In the genomic region with DNA sequence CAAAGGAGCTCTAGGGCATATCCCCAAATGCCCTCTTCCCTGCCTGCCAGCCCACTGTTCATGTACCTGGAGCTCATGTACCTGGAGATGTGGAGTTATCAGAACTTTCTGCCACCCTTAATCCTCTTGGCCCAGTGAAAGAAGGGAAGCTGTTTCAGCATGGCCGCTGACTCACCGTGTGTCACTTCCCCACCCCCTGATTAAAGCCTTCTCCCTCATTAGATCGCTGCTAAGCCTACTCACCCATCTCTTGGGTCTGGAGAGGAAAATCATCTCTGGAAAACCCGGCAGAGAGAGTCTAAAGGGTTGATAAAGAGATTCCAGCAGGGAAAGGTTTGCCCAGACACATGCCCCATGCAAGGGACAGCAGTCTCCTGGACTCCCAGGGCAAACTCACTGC, we compare ENCODE assay signal across 8 cellular contexts. TPM values are rescaled to one million over a fixed set of nuclear protein-coding genes. Genes with fewer than 3 reads are reported as not detected.
A peak's percentile ranks its signal among the peaks of the same experiment; 100 is the strongest.
DNase-seq lines count a peak whose midpoint lies in the region; ATAC-seq lines count a peak whose summit lies in the region.

No MANE protein-coding gene starts in this region.

- peak; percentile 53 for DNase-seq in activated CD4-positive, alpha-beta memory T cell treated with anti-CD3 and anti-CD28 coated beads for 36 hours
- DNase-seq in activated CD4-positive, alpha-beta memory T cell treated with anti-CD3 and anti-CD28 coated beads, Interleukin-2, amount 10 ng/mL, durations not matched to agents 7 days and 5 days = no peak
- peak; percentile 11 for DNase-seq in OCI-M1 (lab: John Stamatoyannopoulos, UW)
- peak; percentile 22 for DNase-seq in stimulated activated CD4-positive, alpha-beta T cell treated with anti-CD3 and anti-CD28 coated beads, Interleukin-4, amount 100 ng/mL, for 1 hour
- DNase-seq in activated CD4-positive, CD25-positive, alpha-beta regulatory T cell treated with anti-CD3 and anti-CD28 coated beads, Interleukin-2, amount 50 U/mL, for 72 hours = no peak

- H3K36me3 ChIP-seq in esophagus (ENCODE audit: control insufficient read depth in 2 of 2, insufficient read depth in 2 of 2, low read length in 1 of 2) = no peaks in the 10 kb centered on the region

- H3K27me3 ChIP-seq in esophagus (ENCODE audit: control insufficient read depth in 1 of 2, insufficient read depth in 2 of 2, low read length in 2 of 2) = no peaks in the 10 kb centered on the region

- intact Hi-C loops in activated CD4-positive, alpha-beta memory T cell treated with anti-CD3 and anti-CD28 coated beads for 36 hours (cut with micrococcal nuclease) = loop anchor here (5.0 kb wide), 1 partner anchor 124 kb away; the partner anchor contains the start of genes ISCA2 and NPC2

- peaks cover 60% of the 10 kb centered on the region for H3K4me1 Mint-ChIP-seq in activated CD4-positive, alpha-beta memory T cell treated with anti-CD3 and anti-CD28 coated beads for 36 hours (ENCODE audit: low read depth)
- peaks cover 68% of the 10 kb centered on the region for H3K4me1 Mint-ChIP-seq in activated CD4-positive, alpha-beta memory T cell treated with anti-CD3 and anti-CD28 coated beads, Interleukin-2, amount 10 ng/mL, durations not matched to agents 7 days and 5 days

- H3K27ac Mint-ChIP-seq in activated CD4-positive, alpha-beta memory T cell treated with anti-CD3 and anti-CD28 coated beads for 36 hours = no peak overlapping the region
- H3K27ac Mint-ChIP-seq in activated CD4-positive, alpha-beta memory T cell treated with anti-CD3 and anti-CD28 coated beads, Interleukin-2, amount 10 ng/mL, durations not matched to agents 7 days and 5 days = no peak overlapping the region

- no peaks in the 10 kb centered on the region for H3K36me3 Mint-ChIP-seq in activated CD4-positive, alpha-beta memory T cell treated with anti-CD3 and anti-CD28 coated beads for 36 hours
- H3K36me3 Mint-ChIP-seq in activated CD4-positive, alpha-beta memory T cell treated with anti-CD3 and anti-CD28 coated beads, Interleukin-2, amount 10 ng/mL, durations not matched to agents 7 days and 5 days (ENCODE audit: low read depth) = peaks cover 2% of the 10 kb centered on the region

- H3K4me3 Mint-ChIP-seq in activated CD4-positive, alpha-beta memory T cell treated with anti-CD3 and anti-CD28 coated beads for 36 hours = no peak overlapping the region
- no peak overlapping the region for H3K4me3 Mint-ChIP-seq in activated CD4-positive, alpha-beta memory T cell treated with anti-CD3 and anti-CD28 coated beads, Interleukin-2, amount 10 ng/mL, durations not matched to agents 7 days and 5 days

- ATAC-seq in HG03280 (IDR thresholded peaks at IDR 0.05; ENCODE audit: unreplicated experiment) (no peak), HG02763 (IDR thresholded peaks at IDR 0.05; ENCODE audit: unreplicated experiment) (no peak)

- WGBS in esophagus, 2 donors = 35 to 48% methylated on average over 4 of the region's 4 CpGs

- no peaks in the 10 kb centered on the region for H3K9me3 ChIP-seq in esophagus (ENCODE audit: control insufficient read depth in 2 of 2, insufficient read depth in 1 of 2, low read depth in 1 of 2, low read length in 1 of 2)

- POLR2A ChIA-PET in activated CD4-positive, alpha-beta memory T cell treated with anti-CD3 and anti-CD28 coated beads for 36 hours (lab: Charles Lee) = no interaction called here
- POLR2A ChIA-PET in activated CD4-positive, alpha-beta memory T cell treated with anti-CD3 and anti-CD28 coated beads, Interleukin-2, amount 10 ng/mL, durations not matched to agents 7 days and 5 days (lab: Charles Lee) = no interaction called here

- H3K9me3 Mint-ChIP-seq in activated CD4-positive, alpha-beta memory T cell treated with anti-CD3 and anti-CD28 coated beads for 36 hours = no peaks in the 10 kb centered on the region
- no peaks in the 10 kb centered on the region for H3K9me3 Mint-ChIP-seq in activated CD4-positive, alpha-beta memory T cell treated with anti-CD3 and anti-CD28 coated beads, Interleukin-2, amount 10 ng/mL, durations not matched to agents 7 days and 5 days

- H3K27ac ChIP-seq in esophagus (ENCODE audit: low read depth in 2 of 2, low read length in 1 of 2) = peak overlapping the region; percentile 49 to 83

- CTCF ChIA-PET in activated CD4-positive, alpha-beta memory T cell treated with anti-CD3 and anti-CD28 coated beads for 36 hours (lab: Charles Lee) = interaction anchor here (0.8 to 3.2 kb wide), 2 partner anchors 7 to 147 kb away, joined by 3 to 44 read pairs; partner anchors contain the start of gene YLPM1
- CTCF ChIA-PET in activated CD4-positive, alpha-beta memory T cell treated with anti-CD3 and anti-CD28 coated beads, Interleukin-2, amount 10 ng/mL, durations not matched to agents 7 days and 5 days (lab: Charles Lee) = interaction anchor here (1.5 to 4.8 kb wide), 3 partner anchors 7 to 188 kb away, joined by 3 to 32 read pairs (median 29); no protein-coding TSS in a partner anchor

- H3K4me3 ChIP-seq in esophagus (ENCODE audit: low read depth in 1 of 2, low read length in 2 of 2) = no peak overlapping the region

- H3K4me1 ChIP-seq in esophagus (ENCODE audit: control insufficient read depth in 2 of 2, insufficient read depth in 2 of 2, low read length in 1 of 2) = peaks cover 7 to 36% of the 10 kb centered on the region in 2 donors

- peaks cover 1% of the 10 kb centered on the region for H3K27me3 Mint-ChIP-seq in activated CD4-positive, alpha-beta memory T cell treated with anti-CD3 and anti-CD28 coated beads for 36 hours
- H3K27me3 Mint-ChIP-seq in activated CD4-positive, alpha-beta memory T cell treated with anti-CD3 and anti-CD28 coated beads, Interleukin-2, amount 10 ng/mL, durations not matched to agents 7 days and 5 days = peaks cover 57% of the 10 kb centered on the region

RNA-seq across cellular contexts. Expression of gene LTBP2, which starts 4.5 kb away (rescaled TPM):
- under 1 TPM; 0.10 to 0.31 TPM for total RNA-seq in activated CD4-positive, alpha-beta memory T cell treated with anti-CD3 and anti-CD28 coated beads for 36 hours
- under 1 TPM; 0.28 to 0.40 TPM for total RNA-seq in activated CD4-positive, alpha-beta memory T cell treated with anti-CD3 and anti-CD28 coated beads, Interleukin-2, amount 10 ng/mL, durations not matched to agents 7 days and 5 days
- 1 to 10 TPM; 4.7 to 5.5 TPM for polyA plus RNA-seq in esophagus

Comparison
In these comparisons a context has a peak if more than half of its experiments do, and no peak if none do; other contexts are left out.
1. DNase-seq: peak in activated CD4-positive, alpha-beta memory T cell treated with anti-CD3 and anti-CD28 coated beads for 36 hours (single experiment), OCI-M1 (single experiment) and stimulated activated CD4-positive, alpha-beta T cell treated with anti-CD3 and anti-CD28 coated beads, Interleukin-4, amount 100 ng/mL, for 1 hour (single experiment); none in activated CD4-positive, alpha-beta memory T cell treated with anti-CD3 and anti-CD28 coated beads, Interleukin-2, amount 10 ng/mL, durations not matched to agents 7 days and 5 days (single experiment) and activated CD4-positive, CD25-positive, alpha-beta regulatory T cell treated with anti-CD3 and anti-CD28 coated beads, Interleukin-2, amount 50 U/mL, for 72 hours (single experiment).